In genomic region chr4:2763511-2763967, GRCh38 we compare ENCODE assay signal across 9 cellular contexts.
DNase-seq lines count a peak whose midpoint lies in the region; ATAC-seq lines count a peak whose summit lies in the region.
"Had no signal": no experiment of that assay in that cellular context is flagged by ENCODE, and none has a peak within 500 bp of the region (broad histone marks: within the 10 kb centered on the region; RNA-seq: fewer than 3 reads in every experiment).

No MANE protein-coding gene starts in this region.

- peak; percentile 11 for ATAC-seq in GM19324 (IDR thresholded peaks at IDR 0.05; ENCODE audit: low FRiP score, unreplicated experiment)
- no peak for ATAC-seq in stimulated activated naive B cell treated with anti-CD40 and anti-IgM and Interleukin-4, amounts not matched to agents 10 μg/mL and 1 μg/mL and 100 μg/mL, for 72 hours (replicated peaks)
- no peak for ATAC-seq in GM21529 (IDR thresholded peaks at IDR 0.05; ENCODE audit: unreplicated experiment)
- ATAC-seq in HG02759 (IDR thresholded peaks at IDR 0.05; ENCODE audit: unreplicated experiment), result no peak

- peaks cover 3% of the 10 kb centered on the region for H3K4me1 Mint-ChIP-seq in activated naive CD8-positive, alpha-beta T cell (ENCODE audit: low read depth)
- H3K4me1 Mint-ChIP-seq in stimulated activated naive B cell treated with anti-CD40 and anti-IgM and Interleukin-4, amounts not matched to agents 10 μg/mL and 1 μg/mL and 100 μg/mL, for 72 hours, result peaks cover 29 to 39% of the 10 kb centered on the region in 2 donors

- no peaks in the 10 kb centered on the region for H3K9me3 Mint-ChIP-seq in activated naive CD8-positive, alpha-beta T cell (ENCODE audit: low read depth)
- no peaks in the 10 kb centered on the region for H3K9me3 Mint-ChIP-seq in stimulated activated naive B cell treated with anti-CD40 and anti-IgM and Interleukin-4, amounts not matched to agents 10 μg/mL and 1 μg/mL and 100 μg/mL, for 72 hours

- no peaks in the 10 kb centered on the region for H3K9me3 ChIP-seq in iPS-18c (ENCODE audit: control insufficient read depth, insufficient read depth, low read length)

- peak overlapping the region; percentile 40 for H3K4me3 Mint-ChIP-seq in activated naive CD8-positive, alpha-beta T cell
- H3K4me3 Mint-ChIP-seq in stimulated activated naive B cell treated with anti-CD40 and anti-IgM and Interleukin-4, amounts not matched to agents 10 μg/mL and 1 μg/mL and 100 μg/mL, for 72 hours, result peak overlapping the region; percentile 82 to 85
- H3K4me3 Mint-ChIP-seq: neural crest cell had no signal

- no peaks in the 10 kb centered on the region for H3K27me3 Mint-ChIP-seq in activated naive CD8-positive, alpha-beta T cell
- H3K27me3 Mint-ChIP-seq in stimulated activated naive B cell treated with anti-CD40 and anti-IgM and Interleukin-4, amounts not matched to agents 10 μg/mL and 1 μg/mL and 100 μg/mL, for 72 hours, result no peaks in the 10 kb centered on the region

- peak overlapping the region; percentile 40; the same call in 1 of the 2 replicates for H3K4me3 ChIP-seq in iPS-18c (ENCODE audit: insufficient read depth, low read depth, low read length)

- no peak for DNase-seq in stimulated activated naive B cell treated with anti-CD40 and anti-IgM and Interleukin-4, amounts not matched to agents 10 μg/mL and 1 μg/mL and 100 μg/mL, for 72 hours
- DNase-seq in Ammon's horn (ENCODE audit: low spot score) (no peak), NCI-H2029 treated with DMSO at 0.1 percent for 48 hours (lab: John Stamatoyannopoulos, UW) (no peak)

- no peaks in the 10 kb centered on the region for H3K36me3 Mint-ChIP-seq in activated naive CD8-positive, alpha-beta T cell
- H3K36me3 Mint-ChIP-seq in stimulated activated naive B cell treated with anti-CD40 and anti-IgM and Interleukin-4, amounts not matched to agents 10 μg/mL and 1 μg/mL and 100 μg/mL, for 72 hours, result no peaks in the 10 kb centered on the region

- no peak overlapping the region for H3K27ac Mint-ChIP-seq in activated naive CD8-positive, alpha-beta T cell
- peak overlapping the region; percentile 51 for H3K27ac Mint-ChIP-seq in stimulated activated naive B cell treated with anti-CD40 and anti-IgM and Interleukin-4, amounts not matched to agents 10 μg/mL and 1 μg/mL and 100 μg/mL, for 72 hours
